9 cellular contexts compared by ENCODE assay signal in the genomic region with DNA sequence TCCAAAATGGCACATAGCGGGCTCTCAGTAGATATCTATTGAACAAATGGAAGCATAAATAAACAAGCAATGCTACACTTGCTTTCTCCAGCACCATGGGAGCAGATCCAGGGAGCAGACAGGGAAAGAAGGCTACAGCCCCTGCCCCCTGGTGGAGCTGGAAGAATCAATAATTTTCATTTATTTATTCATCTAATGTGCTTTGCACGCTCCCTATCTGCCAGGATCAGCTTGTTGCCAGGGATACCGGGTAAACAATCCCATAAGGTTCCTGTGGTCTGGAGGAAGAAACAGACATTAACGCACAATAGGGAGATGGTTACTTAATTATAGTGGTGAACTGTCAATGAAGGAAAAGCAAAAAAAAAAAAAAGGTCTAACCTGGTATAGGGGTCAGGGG. TPM values are rescaled to one million over a fixed set of nuclear protein-coding genes. Genes with fewer than 3 reads are reported as not detected.
DNase-seq lines count a peak whose midpoint lies in the region; ATAC-seq and TF ChIP-seq lines count a peak whose summit lies in the region.
"Had no signal": no experiment of that assay in that cellular context is flagged by ENCODE, and none has a peak within 500 bp of the region (broad histone marks: within the 10 kb centered on the region; RNA-seq: fewer than 3 reads in every experiment).

No MANE protein-coding gene starts in this region.

- no peak overlapping the region for H3K4me2 ChIP-seq in fibroblast of lung (ENCODE audit: extremely low read depth, insufficient read depth, low read length)

- H3K4me3 Mint-ChIP-seq in WTC11, result no peak overlapping the region
- H3K4me3 Mint-ChIP-seq: naive thymus-derived CD8-positive, alpha-beta T cell had no signal

- H3K9me3 ChIP-seq in fibroblast of lung (ENCODE audit: control insufficient read depth, insufficient read depth, low read depth, low read length), result no peaks in the 10 kb centered on the region

- POLR2A ChIA-PET in WTC11 (lab: Charles Lee), result interaction anchor here (0.7 to 1.3 kb wide), 2 partner anchors 39 to 159 kb away, joined by 3 read pairs; a partner anchor contains a TSS

- TF ChIP-seq CTCF in HFF-Myc (IDR thresholded peaks at IDR 0.05; ENCODE audit: low read depth, low read length, missing control alignments) (peak; percentile 53), fibroblast of lung (conservative IDR thresholded peaks at IDR 0.05 in 1 of 2, IDR thresholded peaks at IDR 0.05 in 1 of 2; ENCODE audit: low read depth in 1 of 2, low read length in 2 of 2) (peak; percentile 60), retinal pigment epithelial cell (conservative IDR thresholded peaks at IDR 0.05; ENCODE audit: low read depth, low read length) (peak; percentile 56), WTC11 (IDR thresholded peaks at IDR 0.05) (no peak)

- no peak overlapping the region for H3K9ac ChIP-seq in fibroblast of lung (ENCODE audit: insufficient read depth, low read length)

- H3K36me3 Mint-ChIP-seq in WTC11, result peaks cover 6% of the 10 kb centered on the region

- peaks cover 11% of the 10 kb centered on the region for H3K27me3 Mint-ChIP-seq in WTC11 (ENCODE audit: low read depth)
- H3K27me3 Mint-ChIP-seq: naive thymus-derived CD8-positive, alpha-beta T cell had no signal

- H3K4me3 ChIP-seq in HFF-Myc (replicated peaks; ENCODE audit: low read depth, low read length) (no peak overlapping the region), fibroblast of lung (replicated peaks in 1 of 4; ENCODE audit: control extremely low read depth in 1 of 4, insufficient read depth in 1 of 4, low read depth in 3 of 4, low read length in 4 of 4) (no peak overlapping the region), retinal pigment epithelial cell (ENCODE audit: low read length) (no peak overlapping the region)

- H3K27me3 ChIP-seq in fibroblast of lung (ENCODE audit: control insufficient read depth, insufficient read depth, low read length), result no peaks in the 10 kb centered on the region

- H3K9me3 Mint-ChIP-seq in WTC11, result peaks cover 10% of the 10 kb centered on the region

- H3K4me1 Mint-ChIP-seq in WTC11, result peaks cover 44% of the 10 kb centered on the region

- DNase-seq in HFF-Myc (ENCODE audit: extremely low read depth, low read depth) (peak; percentile 72), OCI-M1 (lab: John Stamatoyannopoulos, UW) (peak; percentile 24), fibroblast of lung (ENCODE audit: low read depth in 2 of 2) (peak; percentile 46 to 81), retinal pigment epithelial cell (ENCODE audit: low read depth) (no peak), globus pallidus (ENCODE audit: low spot score) (no peak), WTC11 (ENCODE audit: low spot score) (no peak)
- DNase-seq: naive thymus-derived CD8-positive, alpha-beta T cell had no signal

- no peaks in the 10 kb centered on the region for H3K36me3 ChIP-seq in fibroblast of lung (ENCODE audit: control insufficient read depth, insufficient read depth, low read length)

- CTCF ChIA-PET in WTC11 (lab: Charles Lee), result interaction anchor here (0.6 to 1.3 kb wide), 4 partner anchors 10 to 159 kb away, joined by 3 read pairs; a partner anchor contains a TSS

- H3K79me2 ChIP-seq in fibroblast of lung (ENCODE audit: control insufficient read depth, insufficient read depth, low read length), result no peaks in the 10 kb centered on the region

- no peaks in the 10 kb centered on the region for H4K20me1 ChIP-seq in fibroblast of lung (ENCODE audit: control insufficient read depth, extremely low read depth, insufficient read depth, low read length)

- ATAC-seq in WTC11 (no peak), HG03139 (IDR thresholded peaks at IDR 0.05; ENCODE audit: unreplicated experiment) (no peak), HG03280 (IDR thresholded peaks at IDR 0.05; ENCODE audit: unreplicated experiment) (no peak)
- ATAC-seq: naive thymus-derived CD8-positive, alpha-beta T cell had no signal

- H3K27ac ChIP-seq in fibroblast of lung (ENCODE audit: insufficient read depth, low read length), result no peak overlapping the region

- H3K4me1 ChIP-seq in fibroblast of lung (ENCODE audit: control insufficient read depth, extremely low read depth, insufficient read depth, low read length), result no peaks in the 10 kb centered on the region

- no peak overlapping the region for H3K27ac Mint-ChIP-seq in WTC11

- H2AFZ ChIP-seq in fibroblast of lung (ENCODE audit: low read length), result no peak overlapping the region

TF ChIP-seq in WTC11, 78 proteins besides CTCF, POLR2A, EP300 and RAD21:
- TF ChIP-seq ZNF121 (CRISPR knock-in tag; IDR thresholded peaks at IDR 0.05) (no peak), JAZF1 (CRISPR knock-in tag; IDR thresholded peaks at IDR 0.05) (no peak), ZNF396 (CRISPR knock-in tag; IDR thresholded peaks at IDR 0.05; ENCODE audit: borderline replicate concordance) (no peak), ZNF423 (CRISPR knock-in tag; IDR thresholded peaks at IDR 0.05) (no peak), OVOL2 (CRISPR knock-in tag; IDR thresholded peaks at IDR 0.05; ENCODE audit: borderline replicate concordance) (no peak), NFYB (CRISPR knock-in tag; conservative IDR thresholded peaks at IDR 0.05; ENCODE audit: low read depth) (no peak)
- TF ChIP-seq, protein P1, sequence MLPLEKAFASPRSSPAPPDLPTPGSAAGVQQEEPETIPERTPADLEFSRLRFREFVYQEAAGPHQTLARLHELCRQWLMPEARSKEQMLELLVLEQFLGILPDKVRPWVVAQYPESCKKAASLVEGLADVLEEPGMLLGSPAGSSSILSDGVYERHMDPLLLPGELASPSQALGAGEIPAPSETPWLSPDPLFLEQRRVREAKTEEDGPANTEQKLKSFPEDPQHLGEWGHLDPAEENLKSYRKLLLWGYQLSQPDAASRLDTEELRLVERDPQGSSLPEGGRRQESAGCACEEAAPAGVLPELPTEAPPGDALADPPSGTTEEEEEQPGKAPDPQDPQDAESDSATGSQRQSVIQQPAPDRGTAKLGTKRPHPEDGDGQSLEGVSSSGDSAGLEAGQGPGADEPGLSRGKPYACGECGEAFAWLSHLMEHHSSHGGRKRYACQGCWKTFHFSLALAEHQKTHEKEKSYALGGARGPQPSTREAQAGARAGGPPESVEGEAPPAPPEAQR (CRISPR knock-in tag; IDR thresholded peaks at IDR 0.05), result no peak

RNA-seq across cellular contexts. Expression of a gene that starts 40.1 kb away (rescaled TPM):
- total RNA-seq in fibroblast of lung (33.6 and 48.4 TPM in 2 replicates), WTC11 (2021) (47.2 to 50.0 TPM (median 48.7 TPM) in 3 replicates)
- 6.0 and 7.3 TPM in 2 replicates for polyA plus RNA-seq in fibroblast of lung
- polyA plus RNA-seq in fibroblast of lung (2012), result 19.1 TPM in 2 replicates
- 17.5 and 23.6 TPM in 2 replicates for polyA minus RNA-seq in fibroblast of lung (ENCODE audit: low replicate concordance)

RNA-seq across cellular contexts. Expression of a gene that starts 47.3 kb away (rescaled TPM):
- total RNA-seq in fibroblast of lung (45.5 and 47.4 TPM in 2 replicates), WTC11 (2021) (72.4 to 91.3 TPM (median 74.5 TPM) in 3 replicates)
- polyA plus RNA-seq in fibroblast of lung, result 30.7 and 38.7 TPM in 2 replicates
- polyA plus RNA-seq in fibroblast of lung (2012), result 35.3 and 50.9 TPM in 2 replicates
- 3.1 and 4.0 TPM in 2 replicates for polyA minus RNA-seq in fibroblast of lung (ENCODE audit: low replicate concordance)

Comparison
In these comparisons a context has a peak if more than half of its experiments do, and no peak if none do; other contexts are left out.
1. DNase-seq: peak in HFF-Myc (single experiment), OCI-M1 (single experiment) and fibroblast of lung (2 of 2); none in retinal pigment epithelial cell (single experiment), globus pallidus (single experiment) and WTC11 (single experiment).